Comparison of ENCODE assay signal across 8 cellular contexts in the genomic region with DNA sequence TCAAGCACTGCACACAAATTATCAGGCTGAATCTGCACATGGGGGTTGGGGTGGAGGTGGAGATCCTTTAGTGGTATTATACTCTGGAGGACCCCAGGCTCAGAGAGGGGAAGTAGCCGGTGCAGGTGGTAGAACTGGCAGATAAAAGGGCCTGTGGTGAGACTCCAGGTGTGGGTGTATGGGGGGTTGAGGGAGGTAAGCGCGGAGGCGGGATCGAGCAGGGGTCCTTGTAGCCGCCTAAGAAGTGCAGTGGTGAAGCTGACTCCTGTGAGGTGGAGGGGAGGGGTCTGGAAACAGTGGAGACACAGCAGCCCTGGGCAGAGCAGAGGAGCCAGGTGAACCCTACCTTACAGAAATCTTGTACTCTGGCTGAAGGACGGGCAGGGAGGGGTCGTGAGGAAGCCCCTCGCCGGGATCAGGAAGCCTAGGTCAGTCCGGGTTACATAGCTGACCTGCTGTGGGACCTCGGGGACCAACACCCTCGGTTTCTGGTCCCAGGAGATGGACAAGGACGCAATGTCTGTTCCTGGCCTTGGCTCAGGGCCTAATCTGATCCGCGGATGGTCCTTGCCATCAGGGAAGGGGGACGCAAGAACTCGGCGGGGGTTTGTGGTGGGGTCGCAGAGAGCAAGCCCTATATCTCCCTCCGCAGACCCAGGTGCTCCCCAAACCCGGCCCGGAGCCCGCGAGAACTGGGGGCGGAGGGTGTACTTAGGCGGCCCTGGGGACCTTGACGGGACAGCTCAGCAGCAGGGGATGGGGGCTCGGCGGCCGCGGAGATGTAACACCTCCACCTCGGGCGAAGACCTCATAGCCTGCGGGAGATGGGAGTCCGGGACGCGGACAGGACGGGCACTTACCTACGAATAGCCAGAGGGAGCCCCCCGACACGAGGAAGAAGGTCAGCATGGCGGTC. TPM values are rescaled to one million over a fixed set of nuclear protein-coding genes. Genes with fewer than 3 reads are reported as not detected.
DNase-seq lines count a peak whose midpoint lies in the region; ATAC-seq, FAIRE-seq and TF ChIP-seq lines count a peak whose summit lies in the region.

No MANE protein-coding gene starts in this region.

- H3K27me3 ChIP-seq in SK-N-SH (ENCODE audit: insufficient read depth) (no peaks in the 10 kb centered on the region), adrenal gland (no peaks in the 10 kb centered on the region), stomach smooth muscle (ENCODE audit: control insufficient read depth in 1 of 2, insufficient read depth in 2 of 2, low read length in 2 of 2) (peaks cover 5 to 12% of the 10 kb centered on the region in 2 donors)

- no peaks in the 10 kb centered on the region for H4K20me1 ChIP-seq in SK-N-SH (ENCODE audit: insufficient read depth)

- H3K4me2 ChIP-seq in SK-N-SH: peak overlapping the region; percentile 90

- no peaks in the 10 kb centered on the region for H3K79me2 ChIP-seq in SK-N-SH (ENCODE audit: insufficient read depth)

- TF ChIP-seq POLR2A in adrenal gland (IDR thresholded peaks at IDR 0.05): no peak

- DNase-seq in SK-N-SH (no peak), adrenal gland (peak in 4 of 7 donors; percentile 12 to 50 (median 20)), kidney (peak; percentile 65), OCI-M2 (lab: John Stamatoyannopoulos, UW; ENCODE audit: unreplicated experiment) (no peak), COLO668 (lab: John Stamatoyannopoulos, UW; ENCODE audit: unreplicated experiment) (no peak)

- WGBS in SK-N-SH (ENCODE audit: low lambda C conversion rate): 59% methylated on average over 16 of the region's 43 CpGs
- 16 to 47% (median 18%) methylated on average over 11 to 43 of the region's 43 CpGs for WGBS in adrenal gland, 4 donors

- H3K27ac ChIP-seq in SK-N-SH (ENCODE audit: low read depth in 2 of 2, low read length in 1 of 2) (no peak overlapping the region), adrenal gland (no peak overlapping the region), kidney (ENCODE audit: low read depth in 2 of 2, low read length in 2 of 2) (no peak overlapping the region), stomach smooth muscle (ENCODE audit: low read length) (no peak overlapping the region)

- H3K4me3 ChIP-seq in SK-N-SH (ENCODE audit: low read depth in 2 of 2, low read length in 1 of 2) (peak overlapping the region; percentile 62 to 65), adrenal gland (peak overlapping the region in 3 of 4 donors; percentile 6 to 82 (median 50)), kidney (ENCODE audit: low read length in 2 of 2) (peak overlapping the region in 1 of 2 donors; percentile 43), stomach smooth muscle (ENCODE audit: low read length in 2 of 2) (peak overlapping the region; percentile 49 to 77)

- intact Hi-C loops in adrenal gland (cut with DNase I) (no loop called here), kidney (cut with DNase I) (no loop called here)

- POLR2A ChIA-PET in SK-N-SH (lab: Yijun Ruan, JAX): no interaction called here

- TF ChIP-seq RAD21 in SK-N-SH (IDR thresholded peaks at IDR 0.05; ENCODE audit: low read length): no peak

- TF ChIP-seq EP300 in SK-N-SH (IDR thresholded peaks at IDR 0.05; ENCODE audit: borderline replicate concordance in 1 of 2, low read depth in 1 of 2, low read length in 1 of 2): no peak

- no peaks in the 10 kb centered on the region for H3K36me3 ChIP-seq in SK-N-SH (replicated peaks in 1 of 2; ENCODE audit: control insufficient read depth in 1 of 2, insufficient read depth in 2 of 2, low read length in 1 of 2)
- no peaks in the 10 kb centered on the region for H3K36me3 ChIP-seq in adrenal gland (replicated peaks in 1 of 2)
- no peaks in the 10 kb centered on the region for H3K36me3 ChIP-seq in kidney (ENCODE audit: control insufficient read depth in 1 of 2, insufficient read depth in 2 of 2, low read length in 2 of 2)
- no peaks in the 10 kb centered on the region for H3K36me3 ChIP-seq in stomach smooth muscle (ENCODE audit: control insufficient read depth in 2 of 2, insufficient read depth in 2 of 2, low read length in 2 of 2)

- H3K9ac ChIP-seq in SK-N-SH (no peak overlapping the region), kidney (ENCODE audit: low read length in 2 of 2) (no peak overlapping the region), stomach smooth muscle (ENCODE audit: low read length in 2 of 2) (peak overlapping the region; percentile 17 to 47)

- ATAC-seq in SK-N-SH treated with all-trans-retinoic acid at 6 μM for 48 hours (no peak), HG03025 (IDR thresholded peaks at IDR 0.05; ENCODE audit: low FRiP score, unreplicated experiment) (no peak)

- no peaks in the 10 kb centered on the region for H3K9me2 ChIP-seq in SK-N-SH

- no peak for FAIRE-seq in kidney (lab: Jason Lieb, UNC)

- no peaks in the 10 kb centered on the region for H3F3A ChIP-seq in SK-N-SH (replicated peaks; ENCODE audit: insufficient read depth)

- H3K9me3 ChIP-seq in SK-N-SH (no peaks in the 10 kb centered on the region), adrenal gland (replicated peaks in 1 of 3) (no peaks in the 10 kb centered on the region), kidney (ENCODE audit: control insufficient read depth in 1 of 2, low read length in 2 of 2) (no peaks in the 10 kb centered on the region), stomach smooth muscle (ENCODE audit: control insufficient read depth in 2 of 2, low read length in 2 of 2) (no peaks in the 10 kb centered on the region)

- CTCF ChIA-PET in SK-N-SH (lab: Yijun Ruan, JAX): interaction anchor here (0.9 to 7.4 kb wide), 8 partner anchors 10 to 588 kb away, joined by 3 to 152 read pairs (median 4); a partner anchor contains a TSS

- H2AFZ ChIP-seq in SK-N-SH (ENCODE audit: low read depth): peak overlapping the region; percentile 79; the same call in 1 of the 2 replicates

- no peak for TF ChIP-seq CTCF in SK-N-SH (IDR thresholded peaks at IDR 0.05)
- TF ChIP-seq CTCF in adrenal gland (IDR thresholded peaks at IDR 0.05): no peak
- no peak for TF ChIP-seq CTCF in kidney (IDR thresholded peaks at IDR 0.05; ENCODE audit: borderline replicate concordance, extremely low read depth, insufficient read depth)

- H3K4me1 ChIP-seq in SK-N-SH (ENCODE audit: control insufficient read depth in 1 of 2, insufficient read depth in 2 of 2, low read depth in 1 of 2, low read length in 1 of 2) (peaks cover 0 to 9% of the 10 kb centered on the region in 2 experiments; a peak in 1 of 4 replicates), adrenal gland (replicated peaks in 1 of 2) (peaks cover 5 to 15% of the 10 kb centered on the region in 2 donors), kidney (ENCODE audit: control insufficient read depth in 1 of 2, insufficient read depth in 1 of 2, low read depth in 1 of 2, low read length in 2 of 2) (peaks cover 0 to 5% of the 10 kb centered on the region in 2 donors), stomach smooth muscle (ENCODE audit: control insufficient read depth, insufficient read depth, low read length) (peaks cover 11% of the 10 kb centered on the region)

TF ChIP-seq in SK-N-SH, 30 proteins besides CTCF, POLR2A, EP300 and RAD21 (continues in another document):
- no peak for TF ChIP-seq MEF2A (IDR thresholded peaks at IDR 0.05; ENCODE audit: borderline replicate concordance, low read depth)
- TF ChIP-seq, protein P1, sequence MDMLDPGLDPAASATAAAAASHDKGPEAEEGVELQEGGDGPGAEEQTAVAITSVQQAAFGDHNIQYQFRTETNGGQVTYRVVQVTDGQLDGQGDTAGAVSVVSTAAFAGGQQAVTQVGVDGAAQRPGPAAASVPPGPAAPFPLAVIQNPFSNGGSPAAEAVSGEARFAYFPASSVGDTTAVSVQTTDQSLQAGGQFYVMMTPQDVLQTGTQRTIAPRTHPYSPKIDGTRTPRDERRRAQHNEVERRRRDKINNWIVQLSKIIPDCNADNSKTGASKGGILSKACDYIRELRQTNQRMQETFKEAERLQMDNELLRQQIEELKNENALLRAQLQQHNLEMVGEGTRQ (IDR thresholded peaks at IDR 0.05; ENCODE audit: borderline replicate concordance, low read depth, low read length): no peak
- TF ChIP-seq EZH2phosphoT487 (IDR thresholded peaks at IDR 0.05; ENCODE audit: borderline replicate concordance, low read depth): no peak

TF ChIP-seq in SK-N-SH treated with all-trans-retinoic acid at 6 μM for 48 hours, 23 proteins besides CTCF, POLR2A, EP300 and RAD21 (continues in another document):
- TF ChIP-seq ESRRG (CRISPR knock-in tag; IDR thresholded peaks at IDR 0.05): no peak
- TF ChIP-seq ARNTL (CRISPR knock-in tag; IDR thresholded peaks at IDR 0.05; ENCODE audit: borderline replicate concordance, low read depth): no peak
- no peak for TF ChIP-seq ZFP30 (CRISPR knock-in tag; IDR thresholded peaks at IDR 0.05)
- TF ChIP-seq, protein P2, sequence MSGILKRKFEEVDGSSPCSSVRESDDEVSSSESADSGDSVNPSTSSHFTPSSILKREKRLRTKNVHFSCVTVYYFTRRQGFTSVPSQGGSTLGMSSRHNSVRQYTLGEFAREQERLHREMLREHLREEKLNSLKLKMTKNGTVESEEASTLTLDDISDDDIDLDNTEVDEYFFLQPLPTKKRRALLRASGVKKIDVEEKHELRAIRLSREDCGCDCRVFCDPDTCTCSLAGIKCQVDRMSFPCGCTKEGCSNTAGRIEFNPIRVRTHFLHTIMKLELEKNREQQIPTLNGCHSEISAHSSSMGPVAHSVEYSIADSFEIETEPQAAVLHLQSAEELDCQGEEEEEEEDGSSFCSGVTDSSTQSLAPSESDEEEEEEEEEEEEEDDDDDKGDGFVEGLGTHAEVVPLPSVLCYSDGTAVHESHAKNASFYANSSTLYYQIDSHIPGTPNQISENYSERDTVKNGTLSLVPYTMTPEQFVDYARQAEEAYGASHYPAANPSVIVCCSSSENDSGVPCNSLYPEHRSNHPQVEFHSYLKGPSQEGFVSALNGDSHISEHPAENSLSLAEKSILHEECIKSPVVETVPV (CRISPR knock-in tag; IDR thresholded peaks at IDR 0.05): no peak
- no peak for TF ChIP-seq SNAI2 (CRISPR knock-in tag; IDR thresholded peaks at IDR 0.05)
- TF ChIP-seq GLIS3 (CRISPR knock-in tag; IDR thresholded peaks at IDR 0.05): no peak
- no peak for TF ChIP-seq BACH2 (CRISPR knock-in tag; IDR thresholded peaks at IDR 0.05; ENCODE audit: borderline replicate concordance)
- TF ChIP-seq ZNF8 (CRISPR knock-in tag; IDR thresholded peaks at IDR 0.05): no peak

RNA-seq across cellular contexts. Expression of a gene that starts 0.6 kb away (rescaled TPM):
- polyA plus RNA-seq in SK-N-SH (2012; rRNA removed): 0.29 and 0.46 TPM in 2 replicates
- polyA plus RNA-seq in SK-N-SH (2012; cell fraction: cytosol; rRNA removed): 0.09 and 0.17 TPM in 2 replicates
- polyA plus RNA-seq in SK-N-SH (2012; cell fraction: nucleus; rRNA removed): 1.2 and 2.0 TPM in 2 replicates
- total RNA-seq in adrenal gland: 10 to 100 TPM in 2 of 8 donors, 1 to 10 TPM in 6; 5.5 to 14.5 (median 8.3) TPM
- polyA plus RNA-seq in adrenal gland: 1 to 10 TPM; 2.5 to 6.5 (median 6.4) TPM
- 1.4 TPM for total RNA-seq in kidney
- 2.1 TPM for polyA plus RNA-seq in kidney (ENCODE audit: insufficient read depth, low read depth, low replicate concordance)

RNA-seq across cellular contexts. Expression of a gene that starts 49.6 kb away (rescaled TPM):
- polyA plus RNA-seq in SK-N-SH (2012; rRNA removed): not detected in 2 replicates
- polyA plus RNA-seq in SK-N-SH (2012; cell fraction: cytosol; rRNA removed): not detected in 2 replicates
- polyA plus RNA-seq in SK-N-SH (2012; cell fraction: nucleus; rRNA removed): not detected in 2 replicates
- total RNA-seq in adrenal gland: not detected
- polyA plus RNA-seq in adrenal gland: not detected
- not detected for total RNA-seq in kidney
- not detected for polyA plus RNA-seq in kidney (ENCODE audit: insufficient read depth, low read depth, low replicate concordance)

Comparison
In these comparisons a context has a peak if more than half of its experiments do, and no peak if none do; other contexts are left out.
1. DNase-seq: peak in adrenal gland (4 of 7) and kidney (single experiment); none in SK-N-SH (single experiment), OCI-M2 (single experiment) and COLO668 (single experiment).
2. H3K9ac ChIP-seq: peak in stomach smooth muscle (2 of 2); none in SK-N-SH (single experiment) and kidney (0 of 2).